10 cellular contexts compared by ENCODE assay signal in the genomic region with DNA sequence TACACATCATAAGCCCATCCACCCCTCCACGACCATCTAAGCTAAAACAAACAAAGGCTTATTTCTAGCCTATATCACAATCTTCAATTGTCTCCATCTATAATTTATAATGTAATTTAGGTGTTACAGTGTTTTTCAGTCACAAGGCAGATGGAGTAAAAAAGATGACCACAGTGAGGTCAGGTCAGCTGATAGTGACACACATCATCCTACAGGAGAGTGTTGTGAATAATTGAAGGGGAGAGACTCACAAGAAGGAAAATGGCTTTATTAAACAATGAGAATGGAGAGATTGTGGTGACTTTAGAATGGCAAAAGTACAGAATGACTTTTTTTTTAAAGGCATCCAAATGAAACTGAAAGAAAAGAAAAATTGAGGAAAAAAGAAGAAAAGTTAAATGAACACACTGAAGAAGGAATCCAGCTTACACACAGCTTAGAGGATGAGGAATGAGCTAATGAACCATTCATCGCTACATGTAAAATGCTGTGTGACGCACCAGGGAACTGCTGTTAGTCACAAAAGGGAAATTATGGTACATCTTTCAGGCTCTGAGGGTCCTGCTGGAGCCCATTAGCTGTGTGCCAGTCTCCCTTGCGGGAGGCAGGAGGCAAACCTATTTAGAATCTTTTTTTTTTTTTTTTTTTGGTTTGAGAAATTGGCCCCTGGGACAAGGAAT. TPM values are rescaled to one million over a fixed set of nuclear protein-coding genes. Genes with fewer than 3 reads are reported as not detected.
A peak's percentile ranks its signal among the peaks of the same experiment; 100 is the strongest.
DNase-seq lines count a peak whose midpoint lies in the region; ATAC-seq and TF ChIP-seq lines count a peak whose summit lies in the region.
"Had no signal": no experiment of that assay in that cellular context is flagged by ENCODE, and none has a peak within 500 bp of the region (broad histone marks: within the 10 kb centered on the region; RNA-seq: fewer than 3 reads in every experiment).

No MANE protein-coding gene starts in this region.

- TF ChIP-seq CTCF in AG10803 (conservative IDR thresholded peaks at IDR 0.05; ENCODE audit: low read length) (no peak), brain microvascular endothelial cell (IDR thresholded peaks at IDR 0.05; ENCODE audit: low read depth, low read length, missing control alignments) (no peak)

- peak; percentile 15 for DNase-seq in AG10803 (ENCODE audit: low read depth)
- peak; percentile 34 for DNase-seq in HT1080 (ENCODE audit: low read depth)
- DNase-seq in brain microvascular endothelial cell, result peak; percentile 17
- DNase-seq in naive thymus-derived CD4-positive, alpha-beta T cell, result no peak
- DNase-seq in RPMI8226, result no peak
- no peak for DNase-seq in activated T-cell treated with anti-CD3 and anti-CD28 coated beads, Interleukin-2, amount 50 U/mL, for 24 hours
- DNase-seq in substantia nigra (lab: John Stamatoyannopoulos, UW), result no peak
- DNase-seq: H9 had no signal

- POLR2A ChIA-PET in naive thymus-derived CD4-positive, alpha-beta T cell (lab: Charles Lee), result no interaction called here

- no peak overlapping the region for H3K27ac Mint-ChIP-seq in naive thymus-derived CD4-positive, alpha-beta T cell
- H3K27ac Mint-ChIP-seq in activated T-cell treated with anti-CD3 and anti-CD28 coated beads, Interleukin-2, amount 50 U/mL, for 24 hours, result no peak overlapping the region
- H3K27ac Mint-ChIP-seq: H9 had no signal

- H3K9me3 Mint-ChIP-seq in naive thymus-derived CD4-positive, alpha-beta T cell, result peaks cover 0 to 8% (median 0%) of the 10 kb centered on the region in 11 donors
- no peaks in the 10 kb centered on the region for H3K9me3 Mint-ChIP-seq in activated T-cell treated with anti-CD3 and anti-CD28 coated beads, Interleukin-2, amount 50 U/mL, for 24 hours
- H3K9me3 Mint-ChIP-seq: H9 had no signal

- intact Hi-C loops in naive thymus-derived CD4-positive, alpha-beta T cell (cut with micrococcal nuclease), result no loop called here

- H3K36me3 ChIP-seq in brain microvascular endothelial cell (replicated peaks), result no peaks in the 10 kb centered on the region
- no peaks in the 10 kb centered on the region for H3K36me3 ChIP-seq in naive thymus-derived CD4-positive, alpha-beta T cell (ENCODE audit: control insufficient read depth in 2 of 3, insufficient read depth in 3 of 3, low read length in 3 of 3)
- H3K36me3 ChIP-seq: prostate gland had no signal

- in situ Hi-C loops in brain microvascular endothelial cell (cut with HindIII; ENCODE audit: low pct_ligation_motif_present, low sequenced_read_pairs), result no loop called here

- H3K36me3 Mint-ChIP-seq in naive thymus-derived CD4-positive, alpha-beta T cell, result peaks cover 0 to 2% (median 0%) of the 10 kb centered on the region in 5 donors
- no peaks in the 10 kb centered on the region for H3K36me3 Mint-ChIP-seq in activated T-cell treated with anti-CD3 and anti-CD28 coated beads, Interleukin-2, amount 50 U/mL, for 24 hours (ENCODE audit: low read depth)

- peak; percentile 43 for ATAC-seq in naive thymus-derived CD4-positive, alpha-beta T cell
- no peak for ATAC-seq in GM19023 (IDR thresholded peaks at IDR 0.05; ENCODE audit: unreplicated experiment)

- H3K27ac ChIP-seq in brain microvascular endothelial cell (no peak overlapping the region), substantia nigra (ENCODE audit: low read depth, low read length, poor library complexity, severe bottlenecking) (no peak overlapping the region)
- H3K27ac ChIP-seq in naive thymus-derived CD4-positive, alpha-beta T cell (ENCODE audit: low read depth, low read length), result no peak overlapping the region
- H3K27ac ChIP-seq: prostate gland had no signal

- no peaks in the 10 kb centered on the region for H3K4me1 ChIP-seq in naive thymus-derived CD4-positive, alpha-beta T cell (ENCODE audit: control insufficient read depth in 2 of 2, insufficient read depth in 2 of 2, low read length in 2 of 2)
- H3K4me1 ChIP-seq: prostate gland had no signal

- H3K4me1 Mint-ChIP-seq in naive thymus-derived CD4-positive, alpha-beta T cell, result peaks cover 0 to 26% (median 5%) of the 10 kb centered on the region in 7 donors
- H3K4me1 Mint-ChIP-seq in activated T-cell treated with anti-CD3 and anti-CD28 coated beads, Interleukin-2, amount 50 U/mL, for 24 hours (ENCODE audit: low read depth), result peaks cover 19% of the 10 kb centered on the region

- no peak overlapping the region for H3K4me3 ChIP-seq in AG10803 (ENCODE audit: low read length)
- H3K4me3 ChIP-seq in brain microvascular endothelial cell (ENCODE audit: low read depth, low read length), result no peak overlapping the region
- no peak overlapping the region for H3K4me3 ChIP-seq in naive thymus-derived CD4-positive, alpha-beta T cell (ENCODE audit: low read length)
- H3K4me3 ChIP-seq: prostate gland had no signal

- H3K27me3 Mint-ChIP-seq in naive thymus-derived CD4-positive, alpha-beta T cell, result peaks cover 0 to 4% (median 0%) of the 10 kb centered on the region in 5 donors
- no peaks in the 10 kb centered on the region for H3K27me3 Mint-ChIP-seq in activated T-cell treated with anti-CD3 and anti-CD28 coated beads, Interleukin-2, amount 50 U/mL, for 24 hours

- CTCF ChIA-PET in naive thymus-derived CD4-positive, alpha-beta T cell (lab: Charles Lee), result no interaction called here

- no peaks in the 10 kb centered on the region for H3K9me3 ChIP-seq in naive thymus-derived CD4-positive, alpha-beta T cell (ENCODE audit: control insufficient read depth in 2 of 3, low read length in 3 of 3)
- H3K9me3 ChIP-seq: prostate gland had no signal

- no peak overlapping the region for H3K4me3 Mint-ChIP-seq in naive thymus-derived CD4-positive, alpha-beta T cell
- H3K4me3 Mint-ChIP-seq in activated T-cell treated with anti-CD3 and anti-CD28 coated beads, Interleukin-2, amount 50 U/mL, for 24 hours, result no peak overlapping the region
- H3K4me3 Mint-ChIP-seq: H9 had no signal

- H3K27me3 ChIP-seq in brain microvascular endothelial cell (replicated peaks), result no peaks in the 10 kb centered on the region
- no peaks in the 10 kb centered on the region for H3K27me3 ChIP-seq in naive thymus-derived CD4-positive, alpha-beta T cell (ENCODE audit: control insufficient read depth in 2 of 2, insufficient read depth in 2 of 2, low read length in 2 of 2)

RNA-seq across cellular contexts. Expression of a gene that starts 56.6 kb away (rescaled TPM):
- 0.60 and 0.66 TPM in 2 replicates for total RNA-seq in HT1080 (2014; rRNA removed; shearing (Covaris generic))
- polyA plus RNA-seq in HT1080 (2015; cell fraction: cytosol; rRNA removed), result 0.60 and 2.5 TPM in 2 replicates
- polyA plus RNA-seq in HT1080 (2015; cell fraction: nucleus; rRNA removed), result 0.38 and 0.76 TPM in 2 replicates
- total RNA-seq in naive thymus-derived CD4-positive, alpha-beta T cell, result 10 to 100 TPM in 2 of 5 experiments, 1 to 10 TPM in 3; 2.5 to 20.5 (median 6.2) TPM
- 1 to 10 TPM; 1.6 to 4.3 TPM for polyA plus RNA-seq in naive thymus-derived CD4-positive, alpha-beta T cell

Comparison
In these comparisons a context has a peak if more than half of its experiments do, and no peak if none do; other contexts are left out.
1. DNase-seq: peak in AG10803 (single experiment), HT1080 (single experiment) and brain microvascular endothelial cell (single experiment); none in naive thymus-derived CD4-positive, alpha-beta T cell (0 of 9), RPMI8226 (single experiment), activated T-cell treated with anti-CD3 and anti-CD28 coated beads, Interleukin-2, amount 50 U/mL, for 24 hours (single experiment) and substantia nigra (0 of 49).